23 cellular contexts compared by ENCODE assay signal in the genomic region with DNA sequence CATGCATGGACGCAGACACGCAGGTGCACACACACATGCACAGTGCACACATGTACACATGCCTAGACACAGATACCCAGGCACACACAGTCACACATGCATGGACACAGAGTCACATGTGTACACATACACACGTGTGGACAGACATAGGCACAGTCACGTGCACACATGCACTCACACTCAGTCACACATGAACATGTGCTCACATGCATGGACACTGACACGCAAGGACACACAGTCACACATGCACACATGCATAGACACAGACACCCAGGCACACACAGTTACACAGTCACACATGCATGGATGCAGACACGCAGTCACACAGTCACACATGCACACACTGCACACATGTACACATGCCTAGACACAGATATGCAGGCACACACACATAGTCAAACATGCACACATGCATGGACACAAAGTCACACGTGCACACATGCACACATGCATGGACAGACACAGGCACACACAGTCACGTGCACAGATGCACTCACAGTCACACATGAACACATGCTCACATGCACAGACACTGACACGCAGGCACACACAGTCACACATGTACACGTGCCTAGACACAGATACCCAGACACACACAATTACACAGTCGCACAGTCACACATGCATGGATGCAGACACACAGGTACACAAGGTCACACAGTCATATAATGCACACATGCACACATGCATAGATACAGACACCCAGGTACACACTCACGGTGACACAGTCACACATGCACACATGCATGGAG. TPM values are rescaled to one million over a fixed set of nuclear protein-coding genes. Genes with fewer than 3 reads are reported as not detected.
DNase-seq lines count a peak whose midpoint lies in the region; ATAC-seq, FAIRE-seq and TF ChIP-seq lines count a peak whose summit lies in the region.
"Had no signal": no experiment of that assay in that cellular context is flagged by ENCODE, and none has a peak within 500 bp of the region (broad histone marks: within the 10 kb centered on the region; RNA-seq: fewer than 3 reads in every experiment).

No MANE protein-coding gene starts in this region.

- H3K27ac ChIP-seq in H1 (ENCODE audit: low read depth, low read length), result no peak overlapping the region
- no peak overlapping the region for H3K27ac ChIP-seq in trophoblast cell (ENCODE audit: low read depth, low read length)
- H3K27ac ChIP-seq: BLaER1, PC-9, RWPE1 had no signal

- H3K23ac ChIP-seq in H1 (ENCODE audit: insufficient read length) (peak overlapping the region; percentile 93), trophoblast cell (ENCODE audit: low read length) (peak overlapping the region; percentile 29)

- peaks cover 0 to 11% (median 0%) of the 10 kb centered on the region in 3 donors for H3K9me3 Mint-ChIP-seq in T-cell
- H3K9me3 Mint-ChIP-seq: CD4-positive, alpha-beta T cell had no signal

- H3K79me1 ChIP-seq in H1 (ENCODE audit: low read depth, low read length) (peaks cover 2% of the 10 kb centered on the region; the same call in 1 of the 2 replicates), trophoblast cell (ENCODE audit: low read length) (no peaks in the 10 kb centered on the region)

- H3K4me1 Mint-ChIP-seq in T-cell, result no peaks in the 10 kb centered on the region

- no peak overlapping the region for H4K12ac ChIP-seq in trophoblast cell (ENCODE audit: low read depth, low read length)

- H2BK20ac ChIP-seq in H1 (ENCODE audit: low read length), result no peak overlapping the region

- no peak overlapping the region for H3K14ac ChIP-seq in H1 (ENCODE audit: insufficient read length)
- H3K14ac ChIP-seq in trophoblast cell (ENCODE audit: low read length), result no peak overlapping the region

- H3K4me3 Mint-ChIP-seq in T-cell, result no peak overlapping the region
- H3K4me3 Mint-ChIP-seq: CD4-positive, alpha-beta T cell had no signal

- H3K79me2 ChIP-seq in H1 (ENCODE audit: control insufficient read depth in 1 of 2, insufficient read depth in 2 of 2, low read length in 2 of 2) (no peaks in the 10 kb centered on the region), trophoblast cell (ENCODE audit: control insufficient read depth, insufficient read depth, low read length, poor library complexity) (no peaks in the 10 kb centered on the region)

- no peak overlapping the region for H2BK120ac ChIP-seq in H1 (replicated peaks; ENCODE audit: low read depth, low read length)
- H2BK120ac ChIP-seq in trophoblast cell (ENCODE audit: insufficient read depth, low read length, poor library complexity), result no peak overlapping the region

- H3K4me1 ChIP-seq in BE2C (no peaks in the 10 kb centered on the region), H1 (replicated peaks in 1 of 4; ENCODE audit: control insufficient read depth in 3 of 4, insufficient read depth in 4 of 4, low read length in 3 of 4) (no peaks in the 10 kb centered on the region), trophoblast cell (ENCODE audit: control insufficient read depth in 1 of 2, insufficient read depth in 2 of 2, low read length in 2 of 2) (no peaks in the 10 kb centered on the region)
- H3K4me1 ChIP-seq: BLaER1, Caco-2 had no signal

- FAIRE-seq in GM12891 (lab: Jason Lieb, UNC) (peak; percentile 50), H1 (lab: Jason Lieb, UNC) (no peak)
- FAIRE-seq: GM18507, H54 had no signal

- no peak overlapping the region for H3K56ac ChIP-seq in H1 (replicated peaks; ENCODE audit: insufficient read length, low read depth, low read length)

- H3K18ac ChIP-seq in H1 (ENCODE audit: extremely low read depth, low read length) (no peak overlapping the region), trophoblast cell (ENCODE audit: low read length) (no peak overlapping the region)

- no peak overlapping the region for H4K8ac ChIP-seq in H1 (ENCODE audit: extremely low read depth, insufficient read depth, low read length)
- no peak overlapping the region for H4K8ac ChIP-seq in trophoblast cell (ENCODE audit: low read depth, low read length)

- CTCF ChIA-PET in H1 (lab: Charles Lee; ENCODE audit: partially characterized antibody) (no interaction called here), T-cell (lab: Charles Lee) (no interaction called here)

- H3K27me3 Mint-ChIP-seq in T-cell, result no peaks in the 10 kb centered on the region
- H3K27me3 Mint-ChIP-seq: CD4-positive, alpha-beta T cell had no signal

- H3K4me2 ChIP-seq in H1 (ENCODE audit: insufficient read depth in 1 of 2, low read depth in 2 of 2, low read length in 2 of 2) (no peak overlapping the region), trophoblast cell (ENCODE audit: low read length) (no peak overlapping the region)
- H3K4me2 ChIP-seq: BLaER1, PC-9 had no signal

- H2BK15ac ChIP-seq in H1 (ENCODE audit: low read length), result no peak overlapping the region

- ATAC-seq in GM21381 (IDR thresholded peaks at IDR 0.05; ENCODE audit: unreplicated experiment) (no peak), T-cell (replicated peaks in 1 of 4) (no peak)

- POLR2A ChIA-PET in H1 (lab: Charles Lee; ENCODE audit: partially characterized antibody) (no interaction called here), T-cell (lab: Charles Lee) (no interaction called here)

- TF ChIP-seq POLR2A in GM12891 (IDR thresholded peaks at IDR 0.05; ENCODE audit: low read depth, low read length) (no peak), H1 (IDR thresholded peaks at IDR 0.05; ENCODE audit: control extremely low read depth in 1 of 2, low read depth in 2 of 2, low read length in 2 of 2) (no peak)

- H2AFZ ChIP-seq in H1 (ENCODE audit: low read length) (no peak overlapping the region), trophoblast cell (ENCODE audit: insufficient read depth, low read length, poor library complexity) (no peak overlapping the region)
- H2AFZ ChIP-seq: PC-9 had no signal

- no peak overlapping the region for H3K27ac Mint-ChIP-seq in T-cell
- H3K27ac Mint-ChIP-seq: CD4-positive, alpha-beta T cell had no signal

- no peaks in the 10 kb centered on the region for H3K36me3 ChIP-seq in BE2C
- H3K36me3 ChIP-seq in H1 (ENCODE audit: control insufficient read depth in 2 of 4, insufficient read depth in 4 of 4, low read length in 3 of 4), result peaks cover 0 to 3% (median 0%) of the 10 kb centered on the region in 4 experiments; a peak in 1 of 8 replicates
- H3K36me3 ChIP-seq in trophoblast cell (ENCODE audit: control insufficient read depth in 1 of 2, insufficient read depth in 2 of 2, low read length in 2 of 2), result peaks cover 0 to 2% of the 10 kb centered on the region in 2 experiments
- H3K36me3 ChIP-seq: BLaER1 had no signal

- H2AK5ac ChIP-seq in H1 (ENCODE audit: low read depth, low read length) (peak overlapping the region; percentile 82; the same call in 1 of the 2 replicates), trophoblast cell (ENCODE audit: low read length) (no peak overlapping the region)

- no peaks in the 10 kb centered on the region for H3K9me3 ChIP-seq in BE2C
- peaks cover 26 to 48% of the 10 kb centered on the region in 2 experiments for H3K9me3 ChIP-seq in H1 (ENCODE audit: insufficient read depth in 2 of 2, low read depth in 1 of 2, low read length in 1 of 2)
- peaks cover 70% of the 10 kb centered on the region for H3K9me3 ChIP-seq in trophoblast cell (ENCODE audit: insufficient read depth, low read depth, low read length)

- TF ChIP-seq CTCF in BE2C (IDR thresholded peaks at IDR 0.05; ENCODE audit: low read depth, low read length), result no peak
- no peak for TF ChIP-seq CTCF in H1 (IDR thresholded peaks at IDR 0.05; ENCODE audit: control extremely low read depth in 1 of 3, insufficient read depth in 1 of 3, low read depth in 1 of 3, low read length in 3 of 3)

- peaks cover 0 to 4% of the 10 kb centered on the region in 2 experiments for H4K20me1 ChIP-seq in H1 (replicated peaks in 1 of 2; ENCODE audit: control insufficient read depth in 1 of 2, insufficient read depth in 2 of 2, low read length in 2 of 2)
- H4K20me1 ChIP-seq: BLaER1 had no signal

- H3K36me3 Mint-ChIP-seq in T-cell, result no peaks in the 10 kb centered on the region

- no peak for TF ChIP-seq EP300 in H1 (IDR thresholded peaks at IDR 0.05; ENCODE audit: borderline replicate concordance in 1 of 2, low read depth in 2 of 2, low read length in 2 of 2)

- H3K23me2 ChIP-seq in H1 (ENCODE audit: low read depth, low read length), result peaks cover 6% of the 10 kb centered on the region; the same call in 1 of the 2 replicates

- H2BK5ac ChIP-seq in H1 (ENCODE audit: low read depth, low read length) (no peak overlapping the region; the same call in 1 of the 2 replicates), trophoblast cell (ENCODE audit: low read depth, low read length, poor library complexity) (no peak overlapping the region)

- H3K4ac ChIP-seq in H1 (replicated peaks; ENCODE audit: insufficient read length, low read depth, low read length), result peak overlapping the region; percentile 53
- H3K4ac ChIP-seq in trophoblast cell (ENCODE audit: low read depth, low read length), result no peak overlapping the region

- 68% methylated on average over 12 of the region's 12 CpGs; no CpG with 5 or more reads in 1 of the 2 experiments for WGBS in H1 (ENCODE audit: extremely low coverage in 1 of 2, insufficient coverage in 1 of 2, insufficient read length in 1 of 2, insufficient replicate concordance in 2 of 2, low coverage in 1 of 2, low lambda C conversion rate in 2 of 2, missing lambda C conversion rate in 1 of 2), 2 experiments
- no CpG with 5 or more reads among the region's 12 CpGs for WGBS in trophoblast cell (ENCODE audit: extremely low coverage, insufficient coverage, insufficient read length)

- H4K91ac ChIP-seq in H1 (replicated peaks; ENCODE audit: insufficient read length, low read length) (peak overlapping the region; percentile 65), trophoblast cell (ENCODE audit: low read depth, low read length) (no peak overlapping the region)

- H3K27me3 ChIP-seq in BE2C (no peaks in the 10 kb centered on the region), H1 (replicated peaks in 1 of 4; ENCODE audit: control insufficient read depth in 3 of 4, extremely low read depth in 1 of 4, insufficient read depth in 3 of 4, low read length in 3 of 4) (no peaks in the 10 kb centered on the region; a peak in 1 of 7 replicates), trophoblast cell (ENCODE audit: insufficient read depth, low read length) (no peaks in the 10 kb centered on the region)
- H3K27me3 ChIP-seq: BLaER1 had no signal

- no peak overlapping the region for H4K5ac ChIP-seq in H1 (ENCODE audit: insufficient read length, low read depth, low read length)

- peak overlapping the region; percentile 75; the same call in 1 of the 2 replicates for H2BK12ac ChIP-seq in H1 (ENCODE audit: low read depth, low read length)
- no peak overlapping the region for H2BK12ac ChIP-seq in trophoblast cell (ENCODE audit: low read length)

- no peak for TF ChIP-seq RAD21 in H1 (IDR thresholded peaks at IDR 0.05 in 1 of 2, conservative IDR thresholded peaks at IDR 0.05 in 1 of 2; ENCODE audit: low read depth in 2 of 2, low read length in 2 of 2)

- H3K9ac ChIP-seq in H1 (replicated peaks in 1 of 4; ENCODE audit: extremely low read depth in 1 of 4, low read depth in 3 of 4, low read length in 3 of 4) (no peak overlapping the region), trophoblast cell (ENCODE audit: low read length) (no peak overlapping the region)
- H3K9ac ChIP-seq: BLaER1 had no signal

- no peak overlapping the region for H3K4me3 ChIP-seq in BE2C (ENCODE audit: low read depth, low read length)
- H3K4me3 ChIP-seq in H1 (ENCODE audit: extremely low read depth in 1 of 4, insufficient read depth in 2 of 4, low read depth in 3 of 4, low read length in 4 of 4), result no peak overlapping the region
- H3K4me3 ChIP-seq in trophoblast cell (ENCODE audit: low read depth, low read length), result peak overlapping the region; percentile 54
- H3K4me3 ChIP-seq: BLaER1, PC-9 had no signal

- peak; percentile 0 for DNase-seq in BE2C
- no peak for DNase-seq in GM12891 (ENCODE audit: insufficient read length, low spot score)
- DNase-seq in H1 (ENCODE audit: low read depth in 1 of 2, low spot score in 2 of 2), result no peak
- no peak for DNase-seq in trophoblast cell
- DNase-seq in kidney tubule cell (ENCODE audit: low spot score), result no peak
- no peak for DNase-seq in T-cell
- DNase-seq: Caco-2; CD4-positive, alpha-beta T cell; DMS 273 treated with DMSO at 0.1 percent for 48 hours; DND-41; KBM-7; MM.1S; NCI-H1092; NCI-H1436; NCI-H187 treated with DMSO at 0.1 percent for 48 hours; NCI-H2227 treated with DMSO at 0.1 percent for 48 hours; NCI-H510A; PC-9 had no signal

RNA-seq across cellular contexts. Expression of a gene that starts 16.8 kb away (rescaled TPM):
- polyA plus RNA-seq in BE2C (2012; ENCODE audit: insufficient read depth, insufficient read length, low read depth), result not detected
- polyA plus RNA-seq in GM12891 (2012; ENCODE audit: low read depth, missing spikeins), result 0.09 TPM
- total RNA-seq in H1 (2021; fragmentation: NEBNext Ultra II Directional; extraction: Animal tissue kit (Norgen Biotek cat#: 25700)), result not detected in 2 replicates
- not detected in 2 replicates for polyA plus RNA-seq in H1 (2011; rRNA removed)
- polyA plus RNA-seq in H1 (2011; cell fraction: cytosol; rRNA removed), result not detected
- polyA plus RNA-seq in H1 (2011; cell fraction: nucleus; rRNA removed), result not detected
- polyA plus RNA-seq in H1 (2012, experiment 1 of 2), result 0.01 to 0.04 TPM in 2 of 4 replicates, not detected in the others
- not detected for polyA plus RNA-seq in H1 (2012, experiment 2 of 2)
- polyA plus RNA-seq in H1 (2013, experiment 1 of 2), result 0.02 TPM
- under 0.01 TPM for polyA plus RNA-seq in H1 (2013, experiment 2 of 2)
- polyA minus RNA-seq in H1 (2011; rRNA and poly(A)+ RNA removed), result not detected in 2 replicates
- polyA minus RNA-seq in H1 (2011; cell fraction: cytosol; rRNA and poly(A)+ RNA removed), result not detected
- polyA minus RNA-seq in H1 (2011; cell fraction: nucleus; rRNA and poly(A)+ RNA removed), result not detected
- polyA plus RNA-seq in trophoblast cell (2013), result 0.01 TPM in 2 replicates
- 1 to 10 TPM in 1 of 5 donors, under 1 TPM in 2, not detected in 2; 0.12 to 1.4 (median 0.53) TPM for total RNA-seq in T-cell
- total RNA-seq: CD4-positive, alpha-beta T cell had no signal

RNA-seq across cellular contexts. Expression of a gene that starts 55.0 kb away (rescaled TPM):
- 0.54 TPM for polyA plus RNA-seq in BE2C (2012; ENCODE audit: insufficient read depth, insufficient read length, low read depth)
- 0.47 TPM for polyA plus RNA-seq in GM12891 (2012; ENCODE audit: low read depth, missing spikeins)
- not detected in 2 replicates for total RNA-seq in H1 (2021; fragmentation: NEBNext Ultra II Directional; extraction: Animal tissue kit (Norgen Biotek cat#: 25700))
- 0.09 TPM in 1 of 2 replicates, not detected in the other for polyA plus RNA-seq in H1 (2011; rRNA removed)
- polyA plus RNA-seq in H1 (2011; cell fraction: cytosol; rRNA removed), result not detected
- polyA plus RNA-seq in H1 (2011; cell fraction: nucleus; rRNA removed), result not detected
- 0.24 to 1.1 TPM (median 0.29 TPM) in 4 replicates for polyA plus RNA-seq in H1 (2012, experiment 1 of 2)
- 0.03 TPM for polyA plus RNA-seq in H1 (2012, experiment 2 of 2)
- polyA plus RNA-seq in H1 (2013, experiment 1 of 2), result under 0.01 TPM
- not detected for polyA plus RNA-seq in H1 (2013, experiment 2 of 2)
- polyA minus RNA-seq in H1 (2011; rRNA and poly(A)+ RNA removed), result not detected in 2 replicates
- not detected for polyA minus RNA-seq in H1 (2011; cell fraction: cytosol; rRNA and poly(A)+ RNA removed)
- not detected for polyA minus RNA-seq in H1 (2011; cell fraction: nucleus; rRNA and poly(A)+ RNA removed)
- polyA plus RNA-seq in trophoblast cell (2013), result 0.01 and 0.04 TPM in 2 replicates
- total RNA-seq in T-cell, result under 1 TPM in 3 of 5 donors, not detected in 2; 0.09 to 0.30 (median 0.23) TPM
- total RNA-seq: Caco-2; CD4-positive, alpha-beta T cell had no signal
